In the genomic region with DNA sequence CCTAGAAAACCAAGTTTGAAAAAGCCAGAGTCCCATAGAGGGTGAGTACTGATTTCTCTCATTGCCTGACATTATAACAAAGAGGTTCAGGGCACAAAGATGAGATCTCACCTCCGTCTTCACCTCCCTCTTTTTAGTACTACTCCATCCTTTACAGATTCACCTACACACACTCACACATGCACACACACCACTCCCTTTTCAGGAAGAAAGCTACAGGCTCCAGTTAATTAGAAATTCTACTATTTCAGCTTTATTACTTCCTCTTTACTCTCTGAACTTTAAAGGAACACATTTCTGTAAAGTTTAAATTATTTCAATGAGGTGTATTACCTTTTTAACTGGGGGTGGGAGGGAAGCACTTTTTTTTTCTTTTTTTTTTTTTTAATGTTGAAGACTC, we compare ENCODE assay signal across 15 cellular contexts.
"Had no signal": no experiment of that assay in that cellular context is flagged by ENCODE, and none has a peak within 500 bp of the region (broad histone marks: within the 10 kb centered on the region; RNA-seq: fewer than 3 reads in every experiment).

No MANE protein-coding gene starts in this region.

- H3K36me3 ChIP-seq: cardiac muscle cell had no signal

- H3K27me3 ChIP-seq: cardiac muscle cell, esophagus muscularis mucosa, right atrium auricular region had no signal

- H3K9me3 Mint-ChIP-seq: activated T-cell treated with anti-CD3 and anti-CD28 coated beads, Interleukin-2, amount 50 U/mL, for 24 hours; naive thymus-derived CD4-positive, alpha-beta T cell had no signal

- H3K36me3 Mint-ChIP-seq: activated CD8-positive, alpha-beta memory T cell treated with anti-CD3 and anti-CD28 coated beads, Interleukin-2, amount 10 ng/mL, durations not matched to agents 7 days and 5 days had no signal

- H3K27ac ChIP-seq: cardiac muscle cell, esophagus muscularis mucosa, lower lobe of right lung, right atrium auricular region, skin epidermis had no signal

- DNase-seq: activated CD8-positive, alpha-beta memory T cell treated with anti-CD3 and anti-CD28 coated beads, Interleukin-2, amount 10 ng/mL, durations not matched to agents 7 days and 5 days; activated gamma-delta T cell; activated T-cell treated with anti-CD3 and anti-CD28 coated beads, Interleukin-2, amount 50 U/mL, for 24 hours; hypothalamus; lower lobe of right lung; midbrain; naive thymus-derived CD4-positive, alpha-beta T cell; nucleus accumbens; substantia nigra; T-helper 2 cell had no signal

- H3K27me3 Mint-ChIP-seq: activated CD8-positive, alpha-beta memory T cell treated with anti-CD3 and anti-CD28 coated beads, Interleukin-2, amount 10 ng/mL, durations not matched to agents 7 days and 5 days; activated T-cell treated with anti-CD3 and anti-CD28 coated beads, Interleukin-2, amount 50 U/mL, for 24 hours had no signal

- FAIRE-seq: astrocyte had no signal

- H3K4me3 ChIP-seq: cardiac muscle cell, esophagus muscularis mucosa, lower lobe of right lung, right atrium auricular region, skin epidermis had no signal

- ATAC-seq: activated CD8-positive, alpha-beta memory T cell treated with anti-CD3 and anti-CD28 coated beads, Interleukin-2, amount 10 ng/mL, durations not matched to agents 7 days and 5 days; lower lobe of right lung; naive thymus-derived CD4-positive, alpha-beta T cell had no signal

- H3K27ac Mint-ChIP-seq: activated CD8-positive, alpha-beta memory T cell treated with anti-CD3 and anti-CD28 coated beads, Interleukin-2, amount 10 ng/mL, durations not matched to agents 7 days and 5 days; activated T-cell treated with anti-CD3 and anti-CD28 coated beads, Interleukin-2, amount 50 U/mL, for 24 hours had no signal

- H3K9me3 ChIP-seq: esophagus muscularis mucosa, lower lobe of right lung, right atrium auricular region had no signal

- H3K4me3 Mint-ChIP-seq: activated CD8-positive, alpha-beta memory T cell treated with anti-CD3 and anti-CD28 coated beads, Interleukin-2, amount 10 ng/mL, durations not matched to agents 7 days and 5 days; activated T-cell treated with anti-CD3 and anti-CD28 coated beads, Interleukin-2, amount 50 U/mL, for 24 hours; naive thymus-derived CD4-positive, alpha-beta T cell had no signal
